Comparison of ENCODE assay signal across 9 cellular contexts in genomic region chr15:57216288-57216687, GRCh38.
DNase-seq lines count a peak whose midpoint lies in the region; ATAC-seq, FAIRE-seq and TF ChIP-seq lines count a peak whose summit lies in the region.
"Had no signal": no experiment of that assay in that cellular context is flagged by ENCODE, and none has a peak within 500 bp of the region (broad histone marks: within the 10 kb centered on the region; RNA-seq: fewer than 3 reads in every experiment).

No MANE protein-coding gene starts in this region.

- no peak for TF ChIP-seq EP300 in A549 (IDR thresholded peaks at IDR 0.05)

- POLR2A ChIA-PET in A549 (lab: Yijun Ruan, JAX) (interaction anchor here (0.7 kb wide), 1 partner anchor 59 kb away, joined by 3 read pairs; no protein-coding TSS in a partner anchor), GM10248 (lab: Yijun Ruan, JAX) (no interaction called here)

- DNase-seq in A549 (ENCODE audit: low read depth in 1 of 2, low spot score in 1 of 2) (peak in 1 of 2 experiments; percentile 25), HCEC 1CT (peak; percentile 89), adipocyte (ENCODE audit: low read depth) (peak; percentile 82), islet precursor cell (peak; percentile 48), NCI-H2196 (lab: John Stamatoyannopoulos, UW; ENCODE audit: unreplicated experiment) (no peak), GM10248 (ENCODE audit: extremely low spot score) (no peak), tibial artery (no peak)
- DNase-seq: NK-92 treated with Interleukin-12 subunit alpha and Interleukin-12 subunit beta, amount 100 ng/mL, for 24 hours had no signal

- H3K4me3 ChIP-seq in A549 (no peak overlapping the region), adipocyte (ENCODE audit: low read length) (peak overlapping the region; percentile 14), tibial artery (no peak overlapping the region)

- H3K9me3 ChIP-seq in A549 = no peaks in the 10 kb centered on the region
- no peaks in the 10 kb centered on the region for H3K9me3 ChIP-seq in adipocyte (ENCODE audit: control insufficient read depth, low read length)
- no peaks in the 10 kb centered on the region for H3K9me3 ChIP-seq in tibial artery

- H3K4me1 ChIP-seq in A549 (peaks cover 36% of the 10 kb centered on the region), adipocyte (ENCODE audit: control insufficient read depth, insufficient read depth, low read length) (peaks cover 66% of the 10 kb centered on the region), tibial artery (peaks cover 0 to 78% (median 14%) of the 10 kb centered on the region in 4 donors)

- H3K36me3 ChIP-seq in adipocyte (ENCODE audit: control insufficient read depth, insufficient read depth, low read length, severe bottlenecking) (no peaks in the 10 kb centered on the region), tibial artery (no peaks in the 10 kb centered on the region)

- H3K27ac ChIP-seq in A549 (no peak overlapping the region), tibial artery (peak overlapping the region in 1 of 2 donors; percentile 28)

- WGBS in A549 (ENCODE audit: missing lambda C conversion rate) = 18% methylated on average over 2 of the region's 2 CpGs

- H3K27me3 ChIP-seq in adipocyte (replicated peaks; ENCODE audit: control insufficient read depth, insufficient read depth, low read length) (no peaks in the 10 kb centered on the region), tibial artery (no peaks in the 10 kb centered on the region)

- ATAC-seq in A549 (peak; percentile 32 to 68; a peak in 3 of 6 replicates), HG03457 (IDR thresholded peaks at IDR 0.05; ENCODE audit: unreplicated experiment) (no peak)

- no peak for TF ChIP-seq RAD21 in A549 (conservative IDR thresholded peaks at IDR 0.05 in 1 of 2, IDR thresholded peaks at IDR 0.05 in 1 of 2)

- TF ChIP-seq POLR2A in A549 (IDR thresholded peaks at IDR 0.05; ENCODE audit: low read length) = no peak

- no peak for FAIRE-seq in A549 (lab: Jason Lieb, UNC)

- CTCF ChIA-PET in A549 (lab: Yijun Ruan, JAX) = interaction anchor here (0.6 to 1.6 kb wide), 3 partner anchors 288 to 725 kb away, joined by 4 to 5 read pairs (median 4); no protein-coding TSS in a partner anchor
- CTCF ChIA-PET in GM10248 (lab: Yijun Ruan, JAX) = interaction anchor here (0.8 to 1.5 kb wide), 2 partner anchors 69 to 394 kb away, joined by 4 to 5 read pairs; no protein-coding TSS in a partner anchor

- TF ChIP-seq CTCF in A549 (IDR thresholded peaks at IDR 0.05) = no peak
- TF ChIP-seq CTCF in GM10248 (IDR thresholded peaks at IDR 0.05; ENCODE audit: control extremely low read depth, extremely low read depth, low read depth, missing control alignments) = no peak
- no peak for TF ChIP-seq CTCF in tibial artery (IDR thresholded peaks at IDR 0.05)

- peak overlapping the region; percentile 35 for H3K4me2 ChIP-seq in A549

- intact Hi-C loops in tibial artery (cut with DNase I; ENCODE audit: low total_unique reads) = no loop called here

- peak overlapping the region; percentile 25 for H3K9ac ChIP-seq in adipocyte (ENCODE audit: low read length)

TF ChIP-seq in A549, 52 proteins besides CTCF, POLR2A, EP300 and RAD21:
- TF ChIP-seq SREBF2 (IDR thresholded peaks at IDR 0.05) (no peak), NPAS2 (CRISPR knock-in tag; IDR thresholded peaks at IDR 0.05; ENCODE audit: borderline replicate concordance) (no peak), KDM1A (IDR thresholded peaks at IDR 0.05; ENCODE audit: low read depth) (no peak), PHF8 (IDR thresholded peaks at IDR 0.05; ENCODE audit: borderline replicate concordance, low read depth) (no peak), FOSL2 (IDR thresholded peaks at IDR 0.05) (0 out of 2 replicates have a peak, but pooled peaks have one; percentile 24), FOSL2 (CRISPR knock-in tag; IDR thresholded peaks at IDR 0.05) (peak; percentile 48)
- TF ChIP-seq, protein P1, sequence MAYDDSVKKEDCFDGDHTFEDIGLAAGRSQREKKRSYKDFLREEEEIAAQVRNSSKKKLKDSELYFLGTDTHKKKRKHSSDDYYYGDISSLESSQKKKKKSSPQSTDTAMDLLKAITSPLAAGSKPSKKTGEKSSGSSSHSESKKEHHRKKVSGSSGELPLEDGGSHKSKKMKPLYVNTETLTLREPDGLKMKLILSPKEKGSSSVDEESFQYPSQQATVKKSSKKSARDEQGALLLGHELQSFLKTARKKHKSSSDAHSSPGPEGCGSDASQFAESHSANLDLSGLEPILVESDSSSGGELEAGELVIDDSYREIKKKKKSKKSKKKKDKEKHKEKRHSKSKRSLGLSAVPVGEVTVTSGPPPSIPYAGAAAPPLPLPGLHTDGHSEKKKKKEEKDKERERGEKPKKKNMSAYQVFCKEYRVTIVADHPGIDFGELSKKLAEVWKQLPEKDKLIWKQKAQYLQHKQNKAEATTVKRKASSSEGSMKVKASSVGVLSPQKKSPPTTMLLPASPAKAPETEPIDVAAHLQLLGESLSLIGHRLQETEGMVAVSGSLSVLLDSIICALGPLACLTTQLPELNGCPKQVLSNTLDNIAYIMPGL (CRISPR knock-in tag; IDR thresholded peaks at IDR 0.05; ENCODE audit: borderline replicate concordance) = no peak
TF ChIP-seq in A549: peak in this region for 1.

Comparison
In these comparisons a context has a peak if more than half of its experiments do, and no peak if none do; other contexts are left out.
1. DNase-seq: peak in HCEC 1CT (single experiment), adipocyte (single experiment) and islet precursor cell (single experiment); none in NCI-H2196 (single experiment), GM10248 (single experiment) and tibial artery (0 of 2).